In the genomic region with DNA sequence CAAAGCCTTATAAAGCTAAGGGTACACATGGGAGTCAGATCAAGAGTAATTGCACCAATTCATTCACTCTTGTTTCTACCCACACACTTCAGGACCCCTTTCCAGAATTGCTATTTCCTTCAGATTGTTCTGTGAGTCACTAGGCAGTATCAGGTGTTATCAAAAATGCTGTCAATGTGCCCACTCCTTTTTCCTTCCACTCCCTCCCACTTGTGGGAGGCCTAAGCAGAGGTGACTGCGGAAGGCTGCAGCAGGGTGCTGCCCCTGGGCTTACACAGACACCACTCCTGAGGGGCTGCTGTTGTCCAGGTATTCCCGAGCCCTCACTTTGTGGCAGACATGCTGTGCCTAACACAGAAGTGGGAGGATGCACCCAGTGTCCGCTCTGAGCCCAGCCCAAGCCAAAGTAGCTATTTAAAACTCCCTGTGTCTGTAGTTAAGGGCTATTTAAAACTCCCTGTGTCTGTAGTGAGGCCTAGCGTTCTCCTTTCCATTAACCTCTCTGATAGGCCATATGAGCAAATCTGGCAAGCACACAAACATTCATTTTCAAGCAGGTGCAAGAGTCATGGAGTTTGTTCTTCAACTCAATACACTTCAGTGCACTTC, we compare ENCODE assay signal across 10 cellular contexts.
DNase-seq lines count a peak whose midpoint lies in the region; ATAC-seq, FAIRE-seq and TF ChIP-seq lines count a peak whose summit lies in the region.
"Had no signal": no experiment of that assay in that cellular context is flagged by ENCODE, and none has a peak within 500 bp of the region (broad histone marks: within the 10 kb centered on the region; RNA-seq: fewer than 3 reads in every experiment).

No MANE protein-coding gene starts in this region.

- peak overlapping the region; percentile 17 for H3K27ac Mint-ChIP-seq in nephron progenitor cell
- peak overlapping the region; percentile 92 for H3K27ac Mint-ChIP-seq in stimulated activated naive CD8-positive, alpha-beta T cell treated with anti-CD3 and anti-CD28 coated beads, Interleukin-15, Interleukin-2, amounts not matched to agents 100 ng/mL and 50 ng/mL, for 24 hours

- DNase-seq in activated effector memory CD4-positive, alpha-beta T cell treated with anti-CD3 and anti-CD28 coated beads, Interleukin-2, amount 50 U/mL, for 16 hours, result peak; percentile 75
- no peak for DNase-seq in activated effector memory CD4-positive, alpha-beta T cell treated with Interleukin-2 at 50 U/mL for 16 hours
- peak; percentile 24 for DNase-seq in activated T-helper 9 cell treated with anti-CD3 and anti-CD28 coated beads, Interleukin-2, amount 50 U/mL, for 16 hours (ENCODE audit: low read depth)
- DNase-seq in nephron progenitor cell (no peak), kidney (no peak), kidney glomerular epithelial cell (lab: John Stamatoyannopoulos, UW) (no peak)
- DNase-seq: PC-9 had no signal

- peaks cover 19% of the 10 kb centered on the region for H3K4me1 Mint-ChIP-seq in nephron progenitor cell
- peaks cover 56% of the 10 kb centered on the region for H3K4me1 Mint-ChIP-seq in stimulated activated naive CD8-positive, alpha-beta T cell treated with anti-CD3 and anti-CD28 coated beads, Interleukin-15, Interleukin-2, amounts not matched to agents 100 ng/mL and 50 ng/mL, for 24 hours (ENCODE audit: low read depth)

- H3K36me3 ChIP-seq in kidney (ENCODE audit: control insufficient read depth in 1 of 2, insufficient read depth in 2 of 2, low read length in 2 of 2), result no peaks in the 10 kb centered on the region

- H3K9ac ChIP-seq in kidney (ENCODE audit: low read length in 2 of 2), result no peak overlapping the region

- FAIRE-seq in kidney (lab: Jason Lieb, UNC), result no peak
- FAIRE-seq: colon had no signal

- peaks cover 1% of the 10 kb centered on the region for H3K36me3 Mint-ChIP-seq in nephron progenitor cell (ENCODE audit: low read depth)
- no peaks in the 10 kb centered on the region for H3K36me3 Mint-ChIP-seq in stimulated activated naive CD8-positive, alpha-beta T cell treated with anti-CD3 and anti-CD28 coated beads, Interleukin-15, Interleukin-2, amounts not matched to agents 100 ng/mL and 50 ng/mL, for 24 hours (ENCODE audit: low read depth)

- no peaks in the 10 kb centered on the region for H3K27me3 Mint-ChIP-seq in nephron progenitor cell (ENCODE audit: low read depth, poor library complexity)
- no peaks in the 10 kb centered on the region for H3K27me3 Mint-ChIP-seq in stimulated activated naive CD8-positive, alpha-beta T cell treated with anti-CD3 and anti-CD28 coated beads, Interleukin-15, Interleukin-2, amounts not matched to agents 100 ng/mL and 50 ng/mL, for 24 hours

- H3K4me3 ChIP-seq in kidney (ENCODE audit: low read length in 2 of 2), result no peak overlapping the region
- H3K4me3 ChIP-seq: PC-9 had no signal

- no peak overlapping the region for H3K27ac ChIP-seq in kidney (ENCODE audit: low read depth in 2 of 2, low read length in 2 of 2)
- H3K27ac ChIP-seq: PC-9 had no signal

- ATAC-seq in HG03139 (IDR thresholded peaks at IDR 0.05; ENCODE audit: unreplicated experiment), result no peak

- H3K9me3 Mint-ChIP-seq in nephron progenitor cell, result peaks cover 2% of the 10 kb centered on the region
- H3K9me3 Mint-ChIP-seq in stimulated activated naive CD8-positive, alpha-beta T cell treated with anti-CD3 and anti-CD28 coated beads, Interleukin-15, Interleukin-2, amounts not matched to agents 100 ng/mL and 50 ng/mL, for 24 hours, result no peaks in the 10 kb centered on the region

- H3K4me3 Mint-ChIP-seq in nephron progenitor cell, result no peak overlapping the region
- peak overlapping the region; percentile 27 for H3K4me3 Mint-ChIP-seq in stimulated activated naive CD8-positive, alpha-beta T cell treated with anti-CD3 and anti-CD28 coated beads, Interleukin-15, Interleukin-2, amounts not matched to agents 100 ng/mL and 50 ng/mL, for 24 hours

- peaks cover 2 to 12% of the 10 kb centered on the region in 2 donors for H3K4me1 ChIP-seq in kidney (ENCODE audit: control insufficient read depth in 1 of 2, insufficient read depth in 1 of 2, low read depth in 1 of 2, low read length in 2 of 2)

- intact Hi-C loops in kidney (cut with DNase I), result no loop called here

- no peaks in the 10 kb centered on the region for H3K9me3 ChIP-seq in kidney (ENCODE audit: control insufficient read depth in 1 of 2, low read length in 2 of 2)

- TF ChIP-seq CTCF in nephron progenitor cell (IDR thresholded peaks at IDR 0.05), result no peak
- TF ChIP-seq CTCF in kidney (IDR thresholded peaks at IDR 0.05; ENCODE audit: borderline replicate concordance, extremely low read depth, insufficient read depth), result no peak

Comparison
In these comparisons a context has a peak if more than half of its experiments do, and no peak if none do; other contexts are left out.
1. DNase-seq: peak in activated effector memory CD4-positive, alpha-beta T cell treated with anti-CD3 and anti-CD28 coated beads, Interleukin-2, amount 50 U/mL, for 16 hours (single experiment) and activated T-helper 9 cell treated with anti-CD3 and anti-CD28 coated beads, Interleukin-2, amount 50 U/mL, for 16 hours (single experiment); none in activated effector memory CD4-positive, alpha-beta T cell treated with Interleukin-2 at 50 U/mL for 16 hours (single experiment), nephron progenitor cell (single experiment), kidney (single experiment) and kidney glomerular epithelial cell (single experiment).